Comparison of ENCODE assay signal across 20 cellular contexts in the genomic region with DNA sequence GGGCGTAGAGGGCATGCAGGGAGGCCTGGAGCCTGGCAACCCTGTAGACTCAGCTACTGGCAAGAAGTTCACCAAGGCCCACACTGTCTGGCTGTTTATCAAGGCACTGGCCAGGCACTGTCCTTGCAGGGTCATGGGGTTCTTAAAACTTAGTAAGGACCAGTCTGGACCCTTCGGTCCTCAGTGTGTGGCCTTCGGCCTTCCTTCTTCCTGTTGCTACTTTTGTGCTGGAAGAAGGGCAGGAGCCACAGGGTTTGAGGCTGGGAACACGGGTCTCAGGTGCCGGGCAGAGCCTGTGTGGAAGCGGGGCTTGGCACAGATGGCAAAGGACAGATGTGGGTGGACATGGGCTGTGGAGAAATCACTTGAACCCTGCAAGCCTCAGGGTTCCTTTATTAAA.
"Had no signal": no experiment of that assay in that cellular context is flagged by ENCODE, and none has a peak within 500 bp of the region (broad histone marks: within the 10 kb centered on the region; RNA-seq: fewer than 3 reads in every experiment).

No MANE protein-coding gene starts in this region.

- H3K4me3 Mint-ChIP-seq: activated CD4-positive, alpha-beta memory T cell treated with anti-CD3 and anti-CD28 coated beads, Interleukin-2, amount 10 ng/mL, durations not matched to agents 7 days and 5 days; activated CD4-positive, alpha-beta T cell treated with anti-CD3 and anti-CD28 coated beads, Interleukin-2, amount 10 ng/mL, durations not matched to agents 24 days and 14 days; activated CD8-positive, alpha-beta memory T cell treated with anti-CD3 and anti-CD28 coated beads, Interleukin-2, amount 10 ng/mL, durations not matched to agents 7 days and 5 days; activated naive CD8-positive, alpha-beta T cell treated with anti-CD3 and anti-CD28 coated beads for 36 hours; activated T-helper 1 cell treated with anti-CD3 and anti-CD28 coated beads, Interleukin-12 subunit alpha, Interleukin-12 subunit beta, Interleukin-2, Interleukin-4 antibody, amounts not matched to agents 30 ng/mL and 10 ng/mL and 1 ng/mL, durations not matched to agents 14 hours and 24 hours and 36 hours; mesothelial cell of epicardium; stimulated activated naive CD8-positive, alpha-beta T cell treated with anti-CD3 and anti-CD28 coated beads, Interleukin-15, Interleukin-2, amounts not matched to agents 100 ng/mL and 50 ng/mL, for 24 hours had no signal

- H3K9me3 ChIP-seq: left lung, prostate gland, thyroid gland had no signal

- H3K4me1 ChIP-seq: left lung, prostate gland, thyroid gland had no signal

- H3K4me3 ChIP-seq: left lung, prostate gland, SK-N-MC, thyroid gland had no signal

- H3K9me3 Mint-ChIP-seq: activated naive CD8-positive, alpha-beta T cell treated with anti-CD3 and anti-CD28 coated beads for 36 hours; activated T-helper 1 cell treated with anti-CD3 and anti-CD28 coated beads, Interleukin-12 subunit alpha, Interleukin-12 subunit beta, Interleukin-2, Interleukin-4 antibody, amounts not matched to agents 30 ng/mL and 10 ng/mL and 1 ng/mL, durations not matched to agents 14 hours and 24 hours and 36 hours; stimulated activated naive CD8-positive, alpha-beta T cell treated with anti-CD3 and anti-CD28 coated beads, Interleukin-15, Interleukin-2, amounts not matched to agents 100 ng/mL and 50 ng/mL, for 24 hours had no signal

- H3K27me3 Mint-ChIP-seq: activated CD4-positive, alpha-beta memory T cell treated with anti-CD3 and anti-CD28 coated beads, Interleukin-2, amount 10 ng/mL, durations not matched to agents 7 days and 5 days; activated CD4-positive, alpha-beta T cell treated with anti-CD3 and anti-CD28 coated beads, Interleukin-2, amount 10 ng/mL, durations not matched to agents 24 days and 14 days; activated CD8-positive, alpha-beta memory T cell treated with anti-CD3 and anti-CD28 coated beads, Interleukin-2, amount 10 ng/mL, durations not matched to agents 7 days and 5 days; activated naive CD8-positive, alpha-beta T cell treated with anti-CD3 and anti-CD28 coated beads for 36 hours; stimulated activated naive CD8-positive, alpha-beta T cell treated with anti-CD3 and anti-CD28 coated beads, Interleukin-15, Interleukin-2, amounts not matched to agents 100 ng/mL and 50 ng/mL, for 24 hours had no signal

- ATAC-seq: activated CD4-positive, CD25-positive, alpha-beta regulatory T cell treated with anti-CD3 and anti-CD28 coated beads, Interleukin-2, amount 50 U/mL, for 24 hours; activated CD8-positive, alpha-beta memory T cell treated with anti-CD3 and anti-CD28 coated beads, Interleukin-2, amount 10 ng/mL, durations not matched to agents 7 days and 5 days; left lung had no signal

- H3K27ac Mint-ChIP-seq: activated CD4-positive, alpha-beta memory T cell treated with anti-CD3 and anti-CD28 coated beads, Interleukin-2, amount 10 ng/mL, durations not matched to agents 7 days and 5 days; activated CD8-positive, alpha-beta memory T cell treated with anti-CD3 and anti-CD28 coated beads, Interleukin-2, amount 10 ng/mL, durations not matched to agents 7 days and 5 days; activated naive CD8-positive, alpha-beta T cell treated with anti-CD3 and anti-CD28 coated beads for 36 hours; activated T-helper 1 cell treated with anti-CD3 and anti-CD28 coated beads, Interleukin-12 subunit alpha, Interleukin-12 subunit beta, Interleukin-2, Interleukin-4 antibody, amounts not matched to agents 30 ng/mL and 10 ng/mL and 1 ng/mL, durations not matched to agents 14 hours and 24 hours and 36 hours; mesothelial cell of epicardium; stimulated activated naive CD8-positive, alpha-beta T cell treated with anti-CD3 and anti-CD28 coated beads, Interleukin-15, Interleukin-2, amounts not matched to agents 100 ng/mL and 50 ng/mL, for 24 hours had no signal

- H3K4me1 Mint-ChIP-seq: activated CD4-positive, alpha-beta memory T cell treated with anti-CD3 and anti-CD28 coated beads, Interleukin-2, amount 10 ng/mL, durations not matched to agents 7 days and 5 days; activated CD4-positive, alpha-beta T cell treated with anti-CD3 and anti-CD28 coated beads, Interleukin-2, amount 10 ng/mL, durations not matched to agents 24 days and 14 days; activated CD8-positive, alpha-beta memory T cell treated with anti-CD3 and anti-CD28 coated beads, Interleukin-2, amount 10 ng/mL, durations not matched to agents 7 days and 5 days; mesothelial cell of epicardium had no signal

- H3K36me3 Mint-ChIP-seq: activated CD8-positive, alpha-beta memory T cell treated with anti-CD3 and anti-CD28 coated beads, Interleukin-2, amount 10 ng/mL, durations not matched to agents 7 days and 5 days; activated naive CD8-positive, alpha-beta T cell treated with anti-CD3 and anti-CD28 coated beads for 36 hours had no signal

- H3K36me3 ChIP-seq: prostate gland, thyroid gland had no signal

- H3K27me3 ChIP-seq: left lung, thyroid gland had no signal

- H3K27ac ChIP-seq: epithelial cell of prostate, left lung, prostate gland, SK-N-MC, thyroid gland, VCaP had no signal

- DNase-seq: activated CD4-positive, alpha-beta memory T cell treated with anti-CD3 and anti-CD28 coated beads, Interleukin-2, amount 10 ng/mL, durations not matched to agents 7 days and 5 days; activated CD4-positive, alpha-beta T cell treated with anti-CD3 and anti-CD28 coated beads, Interleukin-2, amount 10 ng/mL, durations not matched to agents 24 days and 14 days; activated naive CD4-positive, alpha-beta T cell treated with Interleukin-2 at 50 U/mL for 16 hours; activated naive CD8-positive, alpha-beta T cell treated with anti-CD3 and anti-CD28 coated beads for 36 hours; cerebellar nuclear complex; cortex of kidney; kidney glomerular epithelial cell; left lung; mammary epithelial cell; stimulated activated CD4-positive, alpha-beta T cell treated with anti-CD3 and anti-CD28 coated beads, Interleukin-4, amount 100 ng/mL, for 24 hours; thyroid gland had no signal
